In genomic region chr17:15456486-15456885, GRCh38 we compare ENCODE assay signal across 15 cellular contexts. TPM values are rescaled to one million over a fixed set of nuclear protein-coding genes. Genes with fewer than 3 reads are reported as not detected.
DNase-seq lines count a peak whose midpoint lies in the region; ATAC-seq and TF ChIP-seq lines count a peak whose summit lies in the region.
"Had no signal": no experiment of that assay in that cellular context is flagged by ENCODE, and none has a peak within 500 bp of the region (broad histone marks: within the 10 kb centered on the region; RNA-seq: fewer than 3 reads in every experiment).

No MANE protein-coding gene starts in this region.

- TF ChIP-seq POLR2A in gastrocnemius medialis (IDR thresholded peaks at IDR 0.05) (no peak), GM18505 (IDR thresholded peaks at IDR 0.05; ENCODE audit: borderline replicate concordance, extremely low read depth, insufficient read depth, insufficient read length) (no peak)

- DNase-seq in caudate nucleus (lab: John Stamatoyannopoulos, UW) = no peak
- DNase-seq in gastrocnemius medialis = peak; percentile 90 to 95
- no peak for DNase-seq in kidney tubule cell (ENCODE audit: low spot score)
- DNase-seq in MG63 = no peak
- DNase-seq: activated CD8-positive, alpha-beta memory T cell treated with anti-CD3 and anti-CD28 coated beads, Interleukin-2, amount 50 U/mL, for 4 hours; activated naive CD8-positive, alpha-beta T cell treated with anti-CD3 and anti-CD28 coated beads for 36 hours; Caco-2; stimulated activated CD4-positive, alpha-beta T cell treated with anti-CD3 and anti-CD28 coated beads, Interleukin-4, amount 100 ng/mL, for 24 hours had no signal

- no peak overlapping the region for H2AFZ ChIP-seq in ACC112 (ENCODE audit: low read length, unreplicated experiment)

- in situ Hi-C loops in gastrocnemius medialis (cut with MboI; ENCODE audit: low sequenced_read_pairs in 4 of 4) = no loop called here

- no peaks in the 10 kb centered on the region for H3K9me3 ChIP-seq in gastrocnemius medialis
- no peaks in the 10 kb centered on the region for H3K9me3 ChIP-seq in MG63
- H3K9me3 ChIP-seq: Caco-2, mucosa of descending colon had no signal

- H3K27me3 ChIP-seq in ACC112 (ENCODE audit: insufficient read depth, low read length) (no peaks in the 10 kb centered on the region), layer of hippocampus (ENCODE audit: control insufficient read depth, insufficient read depth, low read length) (no peaks in the 10 kb centered on the region), gastrocnemius medialis (no peaks in the 10 kb centered on the region), MG63 (no peaks in the 10 kb centered on the region)

- intact Hi-C loops in gastrocnemius medialis (cut with DNase I; ENCODE audit: low total_unique reads) = loop anchor here (1.0 to 2.0 kb wide), 2 partner anchors 41 to 72 kb away; no protein-coding TSS in a partner anchor

- no peak for TF ChIP-seq CTCF in gastrocnemius medialis (IDR thresholded peaks at IDR 0.05 in 4 of 5, conservative IDR thresholded peaks at IDR 0.05 in 1 of 5)

- H3K4me1 ChIP-seq in ACC112 (ENCODE audit: control insufficient read depth, insufficient read depth, low read length, unreplicated experiment) (peaks cover 14% of the 10 kb centered on the region), gastrocnemius medialis (peaks cover 25 to 35% of the 10 kb centered on the region in 2 donors)

- ATAC-seq in gastrocnemius medialis = peak; percentile 83 to 86
- ATAC-seq in GM18505 (IDR thresholded peaks at IDR 0.05; ENCODE audit: unreplicated experiment) = no peak
- no peak for ATAC-seq in HG02885 (IDR thresholded peaks at IDR 0.05; ENCODE audit: poor library complexity, unreplicated experiment)
- ATAC-seq: mucosa of descending colon, WTC11 had no signal

- no peaks in the 10 kb centered on the region for H3K79me2 ChIP-seq in ACC112 (ENCODE audit: control insufficient read depth, insufficient read depth, low read length, unreplicated experiment)

- peak overlapping the region; percentile 54; the same call in 1 of the 2 replicates for H3K4me3 ChIP-seq in ACC112 (ENCODE audit: low read depth, low read length)
- peak overlapping the region in 2 of 4 donors; percentile 10 to 26 for H3K4me3 ChIP-seq in gastrocnemius medialis
- H3K4me3 ChIP-seq in MG63 = no peak overlapping the region
- H3K4me3 ChIP-seq: mucosa of descending colon, SK-N-MC had no signal

- no peak overlapping the region for H3K27ac ChIP-seq in ACC112 (ENCODE audit: low read depth, low read length)
- H3K27ac ChIP-seq in caudate nucleus (ENCODE audit: low read depth, low read length) = peak overlapping the region; percentile 88
- peak overlapping the region; percentile 74 for H3K27ac ChIP-seq in layer of hippocampus (ENCODE audit: low read depth, low read length)
- H3K27ac ChIP-seq in gastrocnemius medialis = peak overlapping the region; percentile 90 to 92 (median 90)
- H3K27ac ChIP-seq: SK-N-MC had no signal

- no peaks in the 10 kb centered on the region for H3K36me3 ChIP-seq in ACC112 (ENCODE audit: insufficient read depth, low read length)
- H3K36me3 ChIP-seq in gastrocnemius medialis = no peaks in the 10 kb centered on the region
- no peaks in the 10 kb centered on the region for H3K36me3 ChIP-seq in MG63

RNA-seq across cellular contexts. Expression of gene CDRT4, which starts 10.9 kb away (rescaled TPM):
- 1 to 10 TPM in 2 of 4 donors, under 1 TPM in 2; 0.66 to 2.0 (median 1.00) TPM for total RNA-seq in gastrocnemius medialis
- 2.9 TPM in 1 of 2 replicates, not detected in the other for total RNA-seq in MG63 (2014; rRNA removed; shearing (Covaris generic); ENCODE audit: low replicate concordance)

Comparison
In these comparisons a context has a peak if more than half of its experiments do, and no peak if none do; other contexts are left out.
1. DNase-seq: peak in gastrocnemius medialis (2 of 2); none in caudate nucleus (0 of 61), kidney tubule cell (single experiment) and MG63 (single experiment).
2. ATAC-seq: peak in gastrocnemius medialis (2 of 2); none in GM18505 (single experiment) and HG02885 (single experiment).